8 cellular contexts compared by ENCODE assay signal in genomic region chr10:99621454-99622246, GRCh38. TPM values are rescaled to one million over a fixed set of nuclear protein-coding genes. Genes with fewer than 3 reads are reported as not detected.
DNase-seq lines count a peak whose midpoint lies in the region; ATAC-seq, FAIRE-seq and TF ChIP-seq lines count a peak whose summit lies in the region.

No MANE protein-coding gene starts in this region.

- H2AFZ ChIP-seq in MM.1S (ENCODE audit: low read length) (peak overlapping the region; percentile 91), K562 (ENCODE audit: low read depth, low read length) (peak overlapping the region; percentile 80)

- BruUV-seq in K562 (replicated peaks; lab: Mats Ljungman, UMichigan), result TSS peak; percentile 91

- H3K9me1 ChIP-seq in K562 (ENCODE audit: control insufficient read depth, insufficient read depth, low read length), result no peaks in the 10 kb centered on the region

- H3K4me2 ChIP-seq in MM.1S (ENCODE audit: low read depth, low read length) (peak overlapping the region; percentile 94), K562 (ENCODE audit: insufficient read depth, low read length) (peak overlapping the region; percentile 78)

- no peak for TF ChIP-seq RAD21 in K562 (CRISPR knock-in tag; conservative IDR thresholded peaks at IDR 0.05 in 1 of 2, IDR thresholded peaks at IDR 0.05 in 1 of 2)

- no peak for ATAC-seq in K562
- ATAC-seq in right lobe of liver, result peak in 3 of 4 donors; percentile 20 to 33 (median 21)
- no peak for ATAC-seq in GM21825 (IDR thresholded peaks at IDR 0.05; ENCODE audit: unreplicated experiment)

- peak overlapping the region; percentile 82 to 94 (median 89) for H3K4me3 Mint-ChIP-seq in CD8-positive, alpha-beta memory T cell

- H3K9me2 ChIP-seq in MM.1S (replicated peaks; ENCODE audit: insufficient read depth, low read length), result no peaks in the 10 kb centered on the region

- H3K36me3 ChIP-seq in CD8-positive, alpha-beta memory T cell (ENCODE audit: insufficient read depth, low read length), result no peaks in the 10 kb centered on the region
- H3K36me3 ChIP-seq in MM.1S (replicated peaks; ENCODE audit: insufficient read depth, low read length), result no peaks in the 10 kb centered on the region
- peaks cover 17% of the 10 kb centered on the region; the same call in 2 of the 3 replicates for H3K36me3 ChIP-seq in K562 (ENCODE audit: control insufficient read depth, insufficient read depth, low read length)
- no peaks in the 10 kb centered on the region for H3K36me3 ChIP-seq in right lobe of liver
- H3K36me3 ChIP-seq in tibial artery, result no peaks in the 10 kb centered on the region

- H3K27me3 ChIP-seq in CD8-positive, alpha-beta memory T cell (ENCODE audit: insufficient read depth, low read length, poor library complexity, severe bottlenecking), result no peaks in the 10 kb centered on the region
- H3K27me3 ChIP-seq in MM.1S (replicated peaks; ENCODE audit: insufficient read depth, low read length) (no peaks in the 10 kb centered on the region), K562 (ENCODE audit: control insufficient read depth in 2 of 2, insufficient read depth in 2 of 2, low read length in 2 of 2) (no peaks in the 10 kb centered on the region), right lobe of liver (no peaks in the 10 kb centered on the region), tibial artery (no peaks in the 10 kb centered on the region)

- WGBS in K562 (ENCODE audit: insufficient coverage, low coverage, missing lambda C conversion rate), result 6% methylated on average over 19 of the region's 30 CpGs
- 12% methylated on average over 24 of the region's 30 CpGs for WGBS in right lobe of liver (ENCODE audit: insufficient coverage, low coverage, low lambda C conversion rate, missing lambda C conversion rate)

- no peaks in the 10 kb centered on the region for H3K27me3 Mint-ChIP-seq in CD8-positive, alpha-beta memory T cell

- CTCF ChIA-PET in CD8-positive, alpha-beta memory T cell (lab: Charles Lee), result interaction anchor here (0.8 to 4.4 kb wide), 2 partner anchors 9 to 185 kb away, joined by 3 to 29 read pairs; no protein-coding TSS in a partner anchor
- CTCF ChIA-PET in K562 (lab: Yijun Ruan, JAX; ENCODE audit: low intra/inter-chr PET ratio), result no interaction called here

- peak overlapping the region; percentile 83 for H3K4me3 ChIP-seq in CD8-positive, alpha-beta memory T cell (ENCODE audit: low read length)
- H3K4me3 ChIP-seq in MM.1S (ENCODE audit: low read length) (peak overlapping the region; percentile 79), K562 (peak overlapping the region; percentile 80), right lobe of liver (peak overlapping the region; percentile 53 to 81 (median 80)), tibial artery (peak overlapping the region; percentile 70 to 93)

- POLR2A ChIA-PET in CD8-positive, alpha-beta memory T cell (lab: Charles Lee), result interaction anchor here (2.6 to 2.8 kb wide), 2 partner anchors 37 to 191 kb away, joined by 12 to 14 read pairs; partner anchors contain the start of genes ENTPD7 and GOT1
- POLR2A ChIA-PET in K562 (lab: Yijun Ruan, JAX), result interaction anchor here (0.6 to 3.9 kb wide), 7 partner anchors 9 to 192 kb away, joined by 3 to 17 read pairs (median 3); partner anchors contain the start of gene GOT1

- intact Hi-C loops in K562 (cut with micrococcal nuclease) (loop anchor here (2.0 kb wide), 1 partner anchor 191 kb away; the partner anchor contains the start of gene GOT1), right lobe of liver (cut with DNase I) (loop anchor here (10.0 kb wide), 2 partner anchors 73 to 93 kb away; no protein-coding TSS in a partner anchor), tibial artery (cut with DNase I; ENCODE audit: low total_unique reads) (loop anchor here (2.0 to 5.0 kb wide), 2 partner anchors 111 to 191 kb away; partner anchors contain the start of genes COX15, CUTC and GOT1)

- no peak for TF ChIP-seq EP300 in K562 (IDR thresholded peaks at IDR 0.05; ENCODE audit: low read length)

- peaks cover 30% of the 10 kb centered on the region for H3F3A ChIP-seq in MM.1S (ENCODE audit: insufficient read depth, low read length)

- peaks cover 32% of the 10 kb centered on the region for H3K79me2 ChIP-seq in MM.1S (ENCODE audit: low read length)
- peaks cover 35% of the 10 kb centered on the region for H3K79me2 ChIP-seq in K562 (ENCODE audit: control insufficient read depth, insufficient read depth, low read length)

- H3K27ac ChIP-seq in CD8-positive, alpha-beta memory T cell (ENCODE audit: low read depth, low read length), result peak overlapping the region; percentile 95
- H3K27ac ChIP-seq in MM.1S (ENCODE audit: low read length) (peak overlapping the region; percentile 94), K562 (ENCODE audit: extremely low read depth, low read depth, low read length) (peak overlapping the region; percentile 99), right lobe of liver (peak overlapping the region; percentile 94 to 98 (median 97)), tibial artery (peak overlapping the region; percentile 92 to 98)

- H3K27ac Mint-ChIP-seq in CD8-positive, alpha-beta memory T cell, result peak overlapping the region; percentile 85 to 99 (median 97)

- in situ Hi-C loops in K562 (cut with MboI), result no loop called here

- peaks cover 26% of the 10 kb centered on the region for H3K4me1 ChIP-seq in CD8-positive, alpha-beta memory T cell (ENCODE audit: insufficient read depth, low read length)
- H3K4me1 ChIP-seq in MM.1S (ENCODE audit: low read length) (peaks cover 14% of the 10 kb centered on the region), K562 (replicated peaks in 1 of 2; ENCODE audit: control insufficient read depth in 2 of 2, insufficient read depth in 2 of 2, low read length in 2 of 2) (peaks cover 12 to 24% of the 10 kb centered on the region in 2 experiments; a peak in 4 of 5 replicates), right lobe of liver (peaks cover 0 to 21% (median 9%) of the 10 kb centered on the region in 4 donors), tibial artery (peaks cover 0 to 40% (median 28%) of the 10 kb centered on the region in 4 donors)

- TF ChIP-seq CTCF in MM.1S (IDR thresholded peaks at IDR 0.05; ENCODE audit: low read length) (no peak), K562 (IDR thresholded peaks at IDR 0.05 in 2 of 3, conservative IDR thresholded peaks at IDR 0.05 in 1 of 3; ENCODE audit: insufficient read depth in 2 of 3, low read depth in 1 of 3, low read length in 3 of 3) (no peak), right lobe of liver (IDR thresholded peaks at IDR 0.05) (no peak), tibial artery (IDR thresholded peaks at IDR 0.05) (no peak)

- FAIRE-seq in K562 (lab: Jason Lieb, UNC), result peak; percentile 48

- no peak for DNase-seq in CD8-positive, alpha-beta memory T cell
- no peak for DNase-seq in MM.1S
- DNase-seq in K562 (ENCODE audit: extremely low read depth in 1 of 4, low spot score in 3 of 4), result peak in 2 of 4 experiments; percentile 12 to 13
- peak in 1 of 3 donors; percentile 33 for DNase-seq in right lobe of liver
- DNase-seq in tibial artery, result no peak
- DNase-seq in NCI-H2227 treated with DMSO at 0.1 percent for 48 hours (lab: John Stamatoyannopoulos, UW), result no peak
- no peak for DNase-seq in AG20443 (ENCODE audit: low spot score)

- H3K9ac ChIP-seq in MM.1S (ENCODE audit: low read length) (peak overlapping the region; percentile 94), K562 (ENCODE audit: insufficient read depth in 1 of 2, low read depth in 2 of 2, low read length in 2 of 2) (peak overlapping the region; percentile 91 to 97)

- H3K4me1 Mint-ChIP-seq in CD8-positive, alpha-beta memory T cell, result peaks cover 37 to 46% (median 41%) of the 10 kb centered on the region in 3 donors

- peaks cover 7% of the 10 kb centered on the region; the same call in 1 of the 2 replicates for H4K20me1 ChIP-seq in MM.1S (ENCODE audit: insufficient read depth, low read length)
- no peaks in the 10 kb centered on the region for H4K20me1 ChIP-seq in K562 (replicated peaks; ENCODE audit: control insufficient read depth, insufficient read depth, low read length)

- H3K9me3 Mint-ChIP-seq in CD8-positive, alpha-beta memory T cell, result no peaks in the 10 kb centered on the region

- H3K36me3 Mint-ChIP-seq in CD8-positive, alpha-beta memory T cell, result peaks cover 0 to 12% (median 0%) of the 10 kb centered on the region in 3 donors

- no peak for TF ChIP-seq POLR2A in K562 (conservative IDR thresholded peaks at IDR 0.05)
- TF ChIP-seq POLR2A in right lobe of liver (IDR thresholded peaks at IDR 0.05), result peak; percentile 95

- H3K9me3 ChIP-seq in CD8-positive, alpha-beta memory T cell (ENCODE audit: low read length), result no peaks in the 10 kb centered on the region
- no peaks in the 10 kb centered on the region for H3K9me3 ChIP-seq in MM.1S (replicated peaks; ENCODE audit: insufficient read depth, low read length)
- H3K9me3 ChIP-seq in K562 (replicated peaks; ENCODE audit: control insufficient read depth, insufficient read depth, low read depth, low read length), result no peaks in the 10 kb centered on the region
- H3K9me3 ChIP-seq in right lobe of liver, result no peaks in the 10 kb centered on the region
- no peaks in the 10 kb centered on the region for H3K9me3 ChIP-seq in tibial artery

RNA-seq across cellular contexts. Expression of gene SLC25A28, which starts 1.4 kb away (rescaled TPM):
- 10 to 100 TPM; 41.9 to 42.9 TPM for total RNA-seq in CD8-positive, alpha-beta memory T cell
- 26.4 TPM for polyA plus RNA-seq in CD8-positive, alpha-beta memory T cell
- 53.7 and 100 TPM in 2 replicates for total RNA-seq in K562 (2011; cell fraction: chromatin; rRNA removed; ENCODE audit: low replicate concordance)
- 70.0 and 70.9 TPM in 2 replicates for total RNA-seq in K562 (2011; cell fraction: nucleolus; rRNA removed)
- total RNA-seq in K562 (2011; cell fraction: nucleoplasm; rRNA removed), result 66.4 and 69.9 TPM in 2 replicates
- total RNA-seq in K562 (2014; rRNA removed), result 6.2 and 12.7 TPM in 2 replicates
- total RNA-seq in K562 (2014; rRNA removed; fragmentation: Illumina TruSeq; extraction: Trizol), result 13.6 and 15.1 TPM in 2 replicates
- 15.3 and 18.8 TPM in 2 replicates for total RNA-seq in K562 (2015; rRNA removed; fragmentation: Illumina TruSeq; extraction: Trizol)
- 18.5 and 20.3 TPM in 2 replicates for total RNA-seq in K562 (2021)
- polyA plus RNA-seq in K562 (2011; rRNA removed), result 31.5 and 41.3 TPM in 2 replicates
- 18.9 and 28.8 TPM in 2 replicates for polyA plus RNA-seq in K562 (2011; cell fraction: cytosol; rRNA removed)
- polyA plus RNA-seq in K562 (2011; cell fraction: nucleus; rRNA removed), result 190 and 236 TPM in 2 replicates
- 14.8 and 18.0 TPM in 2 replicates for polyA plus RNA-seq in K562 (2012)
- 25.9 and 32.3 TPM in 2 replicates for polyA plus RNA-seq in K562 (2014; fragmentation: Illumina TruSeq; extraction: Trizol)
- 10 to 100 TPM in 1 of 2 experiments, 1 to 10 TPM in 1; 8.7 to 10.3 TPM for polyA plus RNA-seq in K562 (2014; fragmentation: Nextera tagmentation; extraction: Ambion mirVana)
- 24.4 and 24.7 TPM in 2 replicates for polyA plus RNA-seq in K562 (2014; rRNA removed)
- 13.0 and 14.4 TPM in 2 replicates for polyA minus RNA-seq in K562 (2011; rRNA and poly(A)+ RNA removed)
- 6.4 and 7.4 TPM in 2 replicates for polyA minus RNA-seq in K562 (2011; cell fraction: cytosol; rRNA and poly(A)+ RNA removed)
- 20.7 and 27.9 TPM in 2 replicates for polyA minus RNA-seq in K562 (2011; cell fraction: nucleus; rRNA and poly(A)+ RNA removed)
- total RNA-seq in right lobe of liver, result 10 to 100 TPM; 17.1 to 33.8 (median 23.4) TPM

RNA-seq across cellular contexts. Expression of gene ENTPD7, which starts 37.7 kb away (rescaled TPM):
- total RNA-seq in CD8-positive, alpha-beta memory T cell, result 1 to 10 TPM; 7.4 to 8.3 TPM
- 2.0 TPM for polyA plus RNA-seq in CD8-positive, alpha-beta memory T cell
- total RNA-seq in K562 (2011; cell fraction: chromatin; rRNA removed; ENCODE audit: low replicate concordance), result 20.4 and 21.9 TPM in 2 replicates
- 17.8 and 19.3 TPM in 2 replicates for total RNA-seq in K562 (2011; cell fraction: nucleolus; rRNA removed)
- total RNA-seq in K562 (2011; cell fraction: nucleoplasm; rRNA removed), result 27.2 and 30.6 TPM in 2 replicates
- total RNA-seq in K562 (2014; rRNA removed) (8.5 TPM in 2 replicates), K562 (2014; rRNA removed; fragmentation: Illumina TruSeq; extraction: Trizol) (10.2 and 11.9 TPM in 2 replicates), K562 (2015; rRNA removed; fragmentation: Illumina TruSeq; extraction: Trizol) (13.1 and 13.9 TPM in 2 replicates), K562 (2021) (10.6 TPM in 2 replicates), right lobe of liver (10 to 100 TPM in 5 of 6 experiments, 1 to 10 TPM in 1; 7.5 to 16.5 (median 10.8) TPM)
- polyA plus RNA-seq in K562 (2011; rRNA removed) (12.4 and 13.2 TPM in 2 replicates), K562 (2014; fragmentation: Illumina TruSeq; extraction: Trizol) (7.7 and 7.9 TPM in 2 replicates), K562 (2014; fragmentation: Nextera tagmentation; extraction: Ambion mirVana) (1 to 10 TPM; 1.4 to 2.0 TPM), K562 (2014; rRNA removed) (4.5 TPM in 2 replicates)
- 7.9 and 12.6 TPM in 2 replicates for polyA plus RNA-seq in K562 (2011; cell fraction: cytosol; rRNA removed)
- 3.6 and 6.2 TPM in 2 replicates for polyA plus RNA-seq in K562 (2011; cell fraction: nucleus; rRNA removed)
- polyA plus RNA-seq in K562 (2012), result 5.2 and 5.4 TPM in 2 replicates
- 30.8 and 32.3 TPM in 2 replicates for polyA minus RNA-seq in K562 (2011; rRNA and poly(A)+ RNA removed)
- 13.0 TPM in 2 replicates for polyA minus RNA-seq in K562 (2011; cell fraction: cytosol; rRNA and poly(A)+ RNA removed)
- polyA minus RNA-seq in K562 (2011; cell fraction: nucleus; rRNA and poly(A)+ RNA removed), result 5.8 and 11.1 TPM in 2 replicates

Comparison
In these comparisons a context has a peak if more than half of its experiments do, and no peak if none do; other contexts are left out.
1. ATAC-seq: peak in right lobe of liver (3 of 4); none in K562 (single experiment) and GM21825 (single experiment).
2. Peak in every context shown above with its lines, with median percentiles within 50 percentile points of each other: H3K27ac ChIP-seq and H3K4me3 ChIP-seq.